Comparison of ENCODE assay signal across 8 cellular contexts in genomic region chr3:174397848-174398247, GRCh38.
A peak's percentile ranks its signal among the peaks of the same experiment; 100 is the strongest.
DNase-seq lines count a peak whose midpoint lies in the region; ATAC-seq, FAIRE-seq and TF ChIP-seq lines count a peak whose summit lies in the region.

No MANE protein-coding gene starts in this region.

- no peaks in the 10 kb centered on the region for H3K36me3 ChIP-seq in endodermal cell (ENCODE audit: control insufficient read depth, insufficient read depth, low read length)

- H3K4me3 Mint-ChIP-seq in endodermal cell, result no peak overlapping the region
- H3K4me3 Mint-ChIP-seq in progenitor cell of endocrine pancreas (ENCODE audit: low read depth), result no peak overlapping the region
- no peak overlapping the region for H3K4me3 Mint-ChIP-seq in activated T-helper 1 cell treated with anti-CD3 and anti-CD28 coated beads, Interleukin-12 subunit alpha, Interleukin-12 subunit beta, Interleukin-2, Interleukin-4 antibody, amounts not matched to agents 30 ng/mL and 10 ng/mL and 1 ng/mL, durations not matched to agents 14 hours and 24 hours and 36 hours
- no peak overlapping the region for H3K4me3 Mint-ChIP-seq in activated CD4-positive, alpha-beta T cell treated with anti-CD3 and anti-CD28 coated beads, Interleukin-2, amount 10 ng/mL, durations not matched to agents 7 days and 5 days

- H3K36me3 Mint-ChIP-seq in endodermal cell (ENCODE audit: low read depth), result no peaks in the 10 kb centered on the region
- no peaks in the 10 kb centered on the region for H3K36me3 Mint-ChIP-seq in progenitor cell of endocrine pancreas (ENCODE audit: insufficient read depth)
- H3K36me3 Mint-ChIP-seq in activated T-helper 1 cell treated with anti-CD3 and anti-CD28 coated beads, Interleukin-12 subunit alpha, Interleukin-12 subunit beta, Interleukin-2, Interleukin-4 antibody, amounts not matched to agents 30 ng/mL and 10 ng/mL and 1 ng/mL, durations not matched to agents 14 hours and 24 hours and 36 hours (ENCODE audit: low read depth), result no peaks in the 10 kb centered on the region
- H3K36me3 Mint-ChIP-seq in activated CD4-positive, alpha-beta T cell treated with anti-CD3 and anti-CD28 coated beads, Interleukin-2, amount 10 ng/mL, durations not matched to agents 7 days and 5 days (ENCODE audit: low read depth), result no peaks in the 10 kb centered on the region

- POLR2A ChIA-PET in activated CD4-positive, alpha-beta T cell treated with anti-CD3 and anti-CD28 coated beads, Interleukin-2, amount 10 ng/mL, durations not matched to agents 7 days and 5 days (lab: Charles Lee), result no interaction called here

- no peak overlapping the region for H3K9ac ChIP-seq in endodermal cell (ENCODE audit: extremely low read depth, low read length, poor library complexity, severe bottlenecking)

- intact Hi-C loops in activated T-helper 1 cell treated with anti-CD3 and anti-CD28 coated beads, Interleukin-12 subunit alpha, Interleukin-12 subunit beta, Interleukin-2, Interleukin-4 antibody, amounts not matched to agents 30 ng/mL and 10 ng/mL and 1 ng/mL, durations not matched to agents 14 hours and 24 hours and 36 hours (cut with micrococcal nuclease), result no loop called here

- CTCF ChIA-PET in activated CD4-positive, alpha-beta T cell treated with anti-CD3 and anti-CD28 coated beads, Interleukin-2, amount 10 ng/mL, durations not matched to agents 7 days and 5 days (lab: Charles Lee), result interaction anchor here (0.6 kb wide), 1 partner anchor 468 kb away, joined by 3 read pairs; no protein-coding TSS in a partner anchor

- no peaks in the 10 kb centered on the region for H3K9me3 Mint-ChIP-seq in endodermal cell
- peaks cover 15% of the 10 kb centered on the region for H3K9me3 Mint-ChIP-seq in progenitor cell of endocrine pancreas (ENCODE audit: low read depth)
- no peaks in the 10 kb centered on the region for H3K9me3 Mint-ChIP-seq in activated T-helper 1 cell treated with anti-CD3 and anti-CD28 coated beads, Interleukin-12 subunit alpha, Interleukin-12 subunit beta, Interleukin-2, Interleukin-4 antibody, amounts not matched to agents 30 ng/mL and 10 ng/mL and 1 ng/mL, durations not matched to agents 14 hours and 24 hours and 36 hours
- H3K9me3 Mint-ChIP-seq in activated CD4-positive, alpha-beta T cell treated with anti-CD3 and anti-CD28 coated beads, Interleukin-2, amount 10 ng/mL, durations not matched to agents 7 days and 5 days, result no peaks in the 10 kb centered on the region

- DNase-seq in NCI-H82 treated with DMSO at 0.1 percent for 48 hours (lab: John Stamatoyannopoulos, UW; ENCODE audit: unreplicated experiment) (peak; percentile 7), endodermal cell (no peak), progenitor cell of endocrine pancreas (ENCODE audit: low spot score, unreplicated experiment) (no peak), retina (no peak), RCC 7860 (ENCODE audit: low spot score) (no peak)
- no peak for DNase-seq in activated T-helper 1 cell treated with anti-CD3 and anti-CD28 coated beads, Interleukin-12 subunit alpha, Interleukin-12 subunit beta, Interleukin-2, Interleukin-4 antibody, amounts not matched to agents 30 ng/mL and 10 ng/mL and 1 ng/mL, durations not matched to agents 14 hours and 24 hours and 36 hours (ENCODE audit: low spot score)
- DNase-seq in activated CD4-positive, alpha-beta T cell treated with anti-CD3 and anti-CD28 coated beads, Interleukin-2, amount 10 ng/mL, durations not matched to agents 7 days and 5 days, result no peak

- H3K4me1 Mint-ChIP-seq in endodermal cell (no peaks in the 10 kb centered on the region), progenitor cell of endocrine pancreas (ENCODE audit: low read depth) (peaks cover 4% of the 10 kb centered on the region)
- H3K4me1 Mint-ChIP-seq in activated T-helper 1 cell treated with anti-CD3 and anti-CD28 coated beads, Interleukin-12 subunit alpha, Interleukin-12 subunit beta, Interleukin-2, Interleukin-4 antibody, amounts not matched to agents 30 ng/mL and 10 ng/mL and 1 ng/mL, durations not matched to agents 14 hours and 24 hours and 36 hours (ENCODE audit: low read depth), result no peaks in the 10 kb centered on the region
- H3K4me1 Mint-ChIP-seq in activated CD4-positive, alpha-beta T cell treated with anti-CD3 and anti-CD28 coated beads, Interleukin-2, amount 10 ng/mL, durations not matched to agents 7 days and 5 days, result no peaks in the 10 kb centered on the region

- no peak overlapping the region for H3K27ac Mint-ChIP-seq in endodermal cell
- no peak overlapping the region for H3K27ac Mint-ChIP-seq in progenitor cell of endocrine pancreas
- H3K27ac Mint-ChIP-seq in activated T-helper 1 cell treated with anti-CD3 and anti-CD28 coated beads, Interleukin-12 subunit alpha, Interleukin-12 subunit beta, Interleukin-2, Interleukin-4 antibody, amounts not matched to agents 30 ng/mL and 10 ng/mL and 1 ng/mL, durations not matched to agents 14 hours and 24 hours and 36 hours, result no peak overlapping the region
- no peak overlapping the region for H3K27ac Mint-ChIP-seq in activated CD4-positive, alpha-beta T cell treated with anti-CD3 and anti-CD28 coated beads, Interleukin-2, amount 10 ng/mL, durations not matched to agents 7 days and 5 days

- FAIRE-seq in RCC 7860 (lab: Jason Lieb, UNC), result no peak

- no peaks in the 10 kb centered on the region for H3K4me1 ChIP-seq in endodermal cell (ENCODE audit: control insufficient read depth, insufficient read depth, low read length)

- H3K27me3 Mint-ChIP-seq in endodermal cell (ENCODE audit: insufficient read depth) (no peaks in the 10 kb centered on the region), progenitor cell of endocrine pancreas (no peaks in the 10 kb centered on the region)
- no peaks in the 10 kb centered on the region for H3K27me3 Mint-ChIP-seq in activated T-helper 1 cell treated with anti-CD3 and anti-CD28 coated beads, Interleukin-12 subunit alpha, Interleukin-12 subunit beta, Interleukin-2, Interleukin-4 antibody, amounts not matched to agents 30 ng/mL and 10 ng/mL and 1 ng/mL, durations not matched to agents 14 hours and 24 hours and 36 hours (ENCODE audit: insufficient read depth)
- H3K27me3 Mint-ChIP-seq in activated CD4-positive, alpha-beta T cell treated with anti-CD3 and anti-CD28 coated beads, Interleukin-2, amount 10 ng/mL, durations not matched to agents 7 days and 5 days, result no peaks in the 10 kb centered on the region

- no peak overlapping the region for H3K4me3 ChIP-seq in endodermal cell (ENCODE audit: low read length)

- peaks cover 11% of the 10 kb centered on the region for H3K9me3 ChIP-seq in endodermal cell (ENCODE audit: control insufficient read depth, low read length)

- no peak overlapping the region for H3K27ac ChIP-seq in endodermal cell (ENCODE audit: low read depth, low read length)

- no peaks in the 10 kb centered on the region for H3K27me3 ChIP-seq in endodermal cell (ENCODE audit: control insufficient read depth, insufficient read depth, low read length, poor library complexity, severe bottlenecking)

- peak; percentile 63 for TF ChIP-seq CTCF in endodermal cell (conservative IDR thresholded peaks at IDR 0.05)
- peak; percentile 30 for TF ChIP-seq CTCF in progenitor cell of endocrine pancreas (IDR thresholded peaks at IDR 0.05; ENCODE audit: unreplicated experiment)

- ATAC-seq in GM18502 (IDR thresholded peaks at IDR 0.05; ENCODE audit: poor library complexity, unreplicated experiment), result peak; percentile 48
